1 cellular context compared by ENCODE assay signal in genomic region chr6:87589693-87590416, GRCh38.
TF ChIP-seq lines count a peak whose summit lies in the region.

Gene ORC3 (plus strand): TSS chr6:87590135. CDS start chr6:87590169, 34 bp downstream.
Gene RARS2 (minus strand): TSS chr6:87589987. CDS start chr6:87589957, 30 bp downstream.

TF ChIP-seq in HepG2, 621 proteins besides CTCF, POLR2A, EP300 and RAD21 (continued from another document and continues in another):
- TF ChIP-seq AHDC1 (CRISPR knock-in tag; IDR thresholded peaks at IDR 0.05; ENCODE audit: borderline replicate concordance) (no peak), PHF5A (CRISPR knock-in tag; IDR thresholded peaks at IDR 0.05; ENCODE audit: low read depth, unreplicated experiment) (no peak), ZNF234 (CRISPR knock-in tag; conservative IDR thresholded peaks at IDR 0.05) (no peak), NCOA1 (CRISPR knock-in tag; IDR thresholded peaks at IDR 0.05) (peak; percentile 60), CC2D1A (CRISPR knock-in tag; IDR thresholded peaks at IDR 0.05) (no peak), ZNF124 (CRISPR knock-in tag; IDR thresholded peaks at IDR 0.05) (peak; percentile 54), SOX13 (IDR thresholded peaks at IDR 0.05) (no peak), SOX13 (CRISPR knock-in tag; conservative IDR thresholded peaks at IDR 0.05 in 1 of 2, IDR thresholded peaks at IDR 0.05 in 1 of 2) (no peak), ZNF235 (CRISPR knock-in tag; IDR thresholded peaks at IDR 0.05; ENCODE audit: borderline replicate concordance) (no peak), TBX2 (CRISPR knock-in tag; IDR thresholded peaks at IDR 0.05; ENCODE audit: borderline replicate concordance) (peak; percentile 77; the same call in 1 of the 2 replicates), ZNF468 (CRISPR knock-in tag; IDR thresholded peaks at IDR 0.05) (no peak; the same call in 1 of the 2 replicates), PAWR (CRISPR knock-in tag; IDR thresholded peaks at IDR 0.05; ENCODE audit: borderline replicate concordance) (no peak), MTA3 (CRISPR knock-in tag; IDR thresholded peaks at IDR 0.05) (no peak), IKZF1 (IDR thresholded peaks at IDR 0.05) (no peak), FIP1L1 (IDR thresholded peaks at IDR 0.05; ENCODE audit: borderline replicate concordance, insufficient read depth, low read depth, low read length) (no peak), GABPB1 (CRISPR knock-in tag; IDR thresholded peaks at IDR 0.05) (peak; percentile 99), HNRNPLL (IDR thresholded peaks at IDR 0.05; ENCODE audit: low read depth, low read length, poor library complexity, severe bottlenecking) (peak; percentile 94), ZNF292 (CRISPR knock-in tag; IDR thresholded peaks at IDR 0.05; ENCODE audit: borderline replicate concordance, low read depth) (no peak), ZNF3 (CRISPR knock-in tag; IDR thresholded peaks at IDR 0.05) (no peak), HES4 (CRISPR knock-in tag; IDR thresholded peaks at IDR 0.05; ENCODE audit: borderline replicate concordance) (peak; percentile 37; the same call in 1 of the 2 replicates), HCFC1 (IDR thresholded peaks at IDR 0.05; ENCODE audit: low read depth, low read length) (peak; percentile 32; the same call in 1 of the 2 replicates), POLR2AphosphoS5 (IDR thresholded peaks at IDR 0.05; ENCODE audit: low read depth, low read length) (peak; percentile 89), ZFP1 (CRISPR knock-in tag; IDR thresholded peaks at IDR 0.05) (no peak; the same call in 1 of the 2 replicates), ZBTB25 (CRISPR knock-in tag; IDR thresholded peaks at IDR 0.05) (peak; percentile 43; the same call in 1 of the 2 replicates), KDM5B (CRISPR knock-in tag; IDR thresholded peaks at IDR 0.05; ENCODE audit: borderline replicate concordance) (peak; percentile 88), ZNF326 (CRISPR knock-in tag; IDR thresholded peaks at IDR 0.05; ENCODE audit: borderline replicate concordance) (no peak), HOXD1 (CRISPR knock-in tag; IDR thresholded peaks at IDR 0.05) (peak; percentile 76; the same call in 1 of the 2 replicates), ETV5 (CRISPR knock-in tag; IDR thresholded peaks at IDR 0.05; ENCODE audit: borderline replicate concordance) (peak; percentile 89), ZNF777 (CRISPR knock-in tag; IDR thresholded peaks at IDR 0.05) (0 out of 2 replicates have a peak, but pooled peaks have one; percentile 37), ZC3H13 (CRISPR knock-in tag; IDR thresholded peaks at IDR 0.05) (no peak; the same call in 1 of the 2 replicates), NFKBIZ (CRISPR knock-in tag; IDR thresholded peaks at IDR 0.05) (peak; percentile 61; the same call in 1 of the 2 replicates), MLLT10 (CRISPR knock-in tag; IDR thresholded peaks at IDR 0.05) (no peak), ZNF337 (CRISPR knock-in tag; IDR thresholded peaks at IDR 0.05; ENCODE audit: borderline replicate concordance, low read depth) (0 out of 2 replicates have a peak, but pooled peaks have one; percentile 9), PAX8 (CRISPR knock-in tag; IDR thresholded peaks at IDR 0.05; ENCODE audit: borderline replicate concordance) (no peak), ZNF550 (CRISPR knock-in tag; IDR thresholded peaks at IDR 0.05; ENCODE audit: borderline replicate concordance) (no peak), BRD4 (CRISPR knock-in tag; IDR thresholded peaks at IDR 0.05) (peak; percentile 91), KLF13 (CRISPR knock-in tag; IDR thresholded peaks at IDR 0.05) (no peak), ATF1 (CRISPR knock-in tag; IDR thresholded peaks at IDR 0.05) (peak; percentile 68), ZNF567 (CRISPR knock-in tag; IDR thresholded peaks at IDR 0.05; ENCODE audit: borderline replicate concordance) (no peak), ZNF713 (CRISPR knock-in tag; IDR thresholded peaks at IDR 0.05) (no peak), MNT (IDR thresholded peaks at IDR 0.05) (peak; percentile 44; the same call in 1 of the 2 replicates), CHD4 (IDR thresholded peaks at IDR 0.05; ENCODE audit: borderline replicate concordance, low read length) (no peak), U2AF2 (IDR thresholded peaks at IDR 0.05; ENCODE audit: low read depth, low read length) (no peak), PRMT3 (CRISPR knock-in tag; IDR thresholded peaks at IDR 0.05; ENCODE audit: borderline replicate concordance, low read depth) (peak; percentile 47; the same call in 1 of the 2 replicates), KAT2B (IDR thresholded peaks at IDR 0.05; ENCODE audit: borderline replicate concordance, low read depth, low read length) (no peak), HMG20B (CRISPR knock-in tag; conservative IDR thresholded peaks at IDR 0.05) (no peak), ZNF883 (CRISPR knock-in tag; IDR thresholded peaks at IDR 0.05; ENCODE audit: not compliant biosample characterization) (peak; percentile 83), FLYWCH1 (CRISPR knock-in tag; IDR thresholded peaks at IDR 0.05) (no peak), FOXC1 (CRISPR knock-in tag; IDR thresholded peaks at IDR 0.05; ENCODE audit: borderline replicate concordance) (no peak; the same call in 1 of the 2 replicates), KDM1A (CRISPR knock-in tag; IDR thresholded peaks at IDR 0.05) (no peak), LCORL (IDR thresholded peaks at IDR 0.05) (no peak), LCORL (CRISPR knock-in tag; IDR thresholded peaks at IDR 0.05) (no peak; the same call in 1 of the 2 replicates), RBM39 (IDR thresholded peaks at IDR 0.05; ENCODE audit: low read depth, low read length, poor library complexity, severe bottlenecking) (peak; percentile 81), ZNF766 (CRISPR knock-in tag; IDR thresholded peaks at IDR 0.05; ENCODE audit: borderline replicate concordance) (peak; percentile 32; the same call in 1 of the 2 replicates), NR3C1 (CRISPR knock-in tag; IDR thresholded peaks at IDR 0.05) (no peak), ZNF564 (CRISPR knock-in tag; IDR thresholded peaks at IDR 0.05) (0 out of 2 replicates have a peak, but pooled peaks have one; percentile 36), ZNF446 (CRISPR knock-in tag; IDR thresholded peaks at IDR 0.05) (no peak), HDAC2 (CRISPR knock-in tag; IDR thresholded peaks at IDR 0.05) (peak; percentile 92), ZNF83 (CRISPR knock-in tag; IDR thresholded peaks at IDR 0.05; ENCODE audit: borderline replicate concordance) (no peak), PPARG (CRISPR knock-in tag; conservative IDR thresholded peaks at IDR 0.05) (peak; percentile 94)
- TF ChIP-seq, protein P1, sequence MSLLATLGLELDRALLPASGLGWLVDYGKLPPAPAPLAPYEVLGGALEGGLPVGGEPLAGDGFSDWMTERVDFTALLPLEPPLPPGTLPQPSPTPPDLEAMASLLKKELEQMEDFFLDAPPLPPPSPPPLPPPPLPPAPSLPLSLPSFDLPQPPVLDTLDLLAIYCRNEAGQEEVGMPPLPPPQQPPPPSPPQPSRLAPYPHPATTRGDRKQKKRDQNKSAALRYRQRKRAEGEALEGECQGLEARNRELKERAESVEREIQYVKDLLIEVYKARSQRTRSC (CRISPR knock-in tag; IDR thresholded peaks at IDR 0.05; ENCODE audit: low read depth): peak; percentile 67; the same call in 1 of the 2 replicates
- TF ChIP-seq, protein P2, sequence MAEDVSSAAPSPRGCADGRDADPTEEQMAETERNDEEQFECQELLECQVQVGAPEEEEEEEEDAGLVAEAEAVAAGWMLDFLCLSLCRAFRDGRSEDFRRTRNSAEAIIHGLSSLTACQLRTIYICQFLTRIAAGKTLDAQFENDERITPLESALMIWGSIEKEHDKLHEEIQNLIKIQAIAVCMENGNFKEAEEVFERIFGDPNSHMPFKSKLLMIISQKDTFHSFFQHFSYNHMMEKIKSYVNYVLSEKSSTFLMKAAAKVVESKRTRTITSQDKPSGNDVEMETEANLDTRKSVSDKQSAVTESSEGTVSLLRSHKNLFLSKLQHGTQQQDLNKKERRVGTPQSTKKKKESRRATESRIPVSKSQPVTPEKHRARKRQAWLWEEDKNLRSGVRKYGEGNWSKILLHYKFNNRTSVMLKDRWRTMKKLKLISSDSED (CRISPR knock-in tag; IDR thresholded peaks at IDR 0.05): no peak
- TF ChIP-seq, protein P3, sequence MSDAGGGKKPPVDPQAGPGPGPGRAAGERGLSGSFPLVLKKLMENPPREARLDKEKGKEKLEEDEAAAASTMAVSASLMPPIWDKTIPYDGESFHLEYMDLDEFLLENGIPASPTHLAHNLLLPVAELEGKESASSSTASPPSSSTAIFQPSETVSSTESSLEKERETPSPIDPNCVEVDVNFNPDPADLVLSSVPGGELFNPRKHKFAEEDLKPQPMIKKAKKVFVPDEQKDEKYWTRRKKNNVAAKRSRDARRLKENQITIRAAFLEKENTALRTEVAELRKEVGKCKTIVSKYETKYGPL (CRISPR knock-in tag; IDR thresholded peaks at IDR 0.05): no peak
- TF ChIP-seq, protein P4, sequence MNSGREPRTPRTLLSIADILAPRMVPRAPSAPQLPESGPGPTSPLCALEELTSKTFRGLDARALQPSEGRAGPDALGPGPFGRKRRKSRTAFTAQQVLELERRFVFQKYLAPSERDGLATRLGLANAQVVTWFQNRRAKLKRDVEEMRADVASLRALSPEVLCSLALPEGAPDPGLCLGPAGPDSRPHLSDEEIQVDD (CRISPR knock-in tag; IDR thresholded peaks at IDR 0.05; ENCODE audit: borderline replicate concordance): no peak
- TF ChIP-seq, protein P5, sequence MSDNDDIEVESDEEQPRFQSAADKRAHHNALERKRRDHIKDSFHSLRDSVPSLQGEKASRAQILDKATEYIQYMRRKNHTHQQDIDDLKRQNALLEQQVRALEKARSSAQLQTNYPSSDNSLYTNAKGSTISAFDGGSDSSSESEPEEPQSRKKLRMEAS (IDR thresholded peaks at IDR 0.05): peak; percentile 94
